Comparison of ENCODE assay signal across 8 cellular contexts in the genomic region with DNA sequence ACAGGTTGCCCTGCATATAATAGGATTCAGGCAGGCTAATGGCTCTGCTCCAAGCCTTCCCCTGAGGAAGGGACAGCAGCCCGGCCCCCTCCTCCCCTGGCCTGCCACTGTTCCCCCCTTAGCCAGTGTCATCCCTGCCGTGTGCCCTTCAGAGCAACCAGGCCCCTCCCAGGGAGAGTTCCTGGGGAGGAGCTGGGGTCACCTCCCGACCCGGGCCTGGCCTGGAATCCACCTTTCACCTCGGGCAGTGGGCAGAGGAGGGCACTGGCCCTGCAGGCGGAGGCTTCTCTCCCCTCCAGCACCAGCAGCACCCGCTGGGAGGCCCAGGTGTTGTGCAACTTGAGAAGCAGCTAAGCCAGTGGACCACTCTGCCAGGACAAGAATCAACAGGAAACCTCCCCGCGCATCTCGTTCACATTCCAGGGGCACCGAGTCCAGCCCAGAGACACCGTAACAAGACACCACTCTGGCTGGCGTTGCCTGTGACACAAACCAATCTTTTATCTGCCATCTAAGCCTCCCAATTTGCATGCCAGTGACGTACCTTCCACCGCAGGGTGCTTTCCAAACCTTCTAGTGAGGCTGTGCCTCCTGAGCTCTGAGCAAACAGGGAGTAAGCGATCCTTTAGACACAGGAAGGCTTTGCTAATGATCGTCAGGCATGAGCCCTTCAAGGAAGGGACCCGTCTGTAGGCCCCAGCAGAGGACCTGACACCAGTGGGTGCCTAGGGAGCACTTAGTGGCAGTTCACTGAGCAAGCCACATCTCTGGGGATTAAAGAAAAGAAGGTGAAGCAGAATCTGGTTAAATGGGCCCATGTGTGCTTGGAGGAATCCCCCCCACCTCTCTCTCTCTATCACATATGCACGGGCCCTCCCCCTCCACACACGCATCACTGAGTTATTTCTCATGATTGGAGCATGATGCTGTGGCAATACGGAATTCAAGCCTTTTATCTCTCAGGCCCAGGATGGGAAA.
A peak's percentile ranks its signal among the peaks of the same experiment; 100 is the strongest.
DNase-seq lines count a peak whose midpoint lies in the region; ATAC-seq and TF ChIP-seq lines count a peak whose summit lies in the region.

No MANE protein-coding gene starts in this region.

- no peaks in the 10 kb centered on the region for H3K9me3 ChIP-seq in CD8-positive, alpha-beta T cell (ENCODE audit: low read length)
- H3K9me3 ChIP-seq in right lobe of liver (no peaks in the 10 kb centered on the region), stomach (peaks cover 0 to 6% (median 5%) of the 10 kb centered on the region in 4 donors)

- no peak overlapping the region for H3K4me3 ChIP-seq in CD8-positive, alpha-beta T cell (ENCODE audit: low read depth, low read length)
- H3K4me3 ChIP-seq in astrocyte of the cerebellum (ENCODE audit: low read depth, low read length) (no peak overlapping the region), right lobe of liver (no peak overlapping the region), stomach (no peak overlapping the region)

- H3K4me1 Mint-ChIP-seq in CD8-positive, alpha-beta T cell (ENCODE audit: low read depth), result no peaks in the 10 kb centered on the region
- peaks cover 29% of the 10 kb centered on the region for H3K4me1 Mint-ChIP-seq in glutamatergic neuron (ENCODE audit: low read depth, unreplicated experiment)

- no peak overlapping the region for H3K27ac ChIP-seq in CD8-positive, alpha-beta T cell (ENCODE audit: low read depth, low read length)
- peak overlapping the region; percentile 75 to 95 (median 90) for H3K27ac ChIP-seq in right lobe of liver
- H3K27ac ChIP-seq in stomach, result peak overlapping the region in 4 of 5 donors; percentile 24 to 67 (median 59)

- intact Hi-C loops in CD8-positive, alpha-beta T cell (cut with DNase I, micrococcal nuclease), result no loop called here
- intact Hi-C loops in right lobe of liver (cut with DNase I) (no loop called here), stomach (cut with DNase I; ENCODE audit: low total_unique reads) (no loop called here)

- no peaks in the 10 kb centered on the region for H3K4me1 ChIP-seq in CD8-positive, alpha-beta T cell (ENCODE audit: insufficient read depth, low read length)
- H3K4me1 ChIP-seq in right lobe of liver, result peaks cover 0 to 46% (median 22%) of the 10 kb centered on the region in 4 donors
- H3K4me1 ChIP-seq in stomach, result peaks cover 7 to 31% (median 14%) of the 10 kb centered on the region in 4 donors

- TF ChIP-seq CTCF in CD8-positive, alpha-beta T cell (IDR thresholded peaks at IDR 0.05), result no peak
- TF ChIP-seq CTCF in astrocyte of the cerebellum (IDR thresholded peaks at IDR 0.05; ENCODE audit: low read depth, low read length, missing control alignments) (no peak), right lobe of liver (IDR thresholded peaks at IDR 0.05) (peak in 1 of 4 donors; percentile 18), stomach (IDR thresholded peaks at IDR 0.05) (no peak), glutamatergic neuron (IDR thresholded peaks at IDR 0.05; ENCODE audit: partially characterized antibody, unreplicated experiment) (no peak)

- in situ Hi-C loops in astrocyte of the cerebellum (cut with HindIII; ENCODE audit: low sequenced_read_pairs), result no loop called here

- no peaks in the 10 kb centered on the region for H3K27me3 ChIP-seq in CD8-positive, alpha-beta T cell (ENCODE audit: insufficient read depth, low read length)
- H3K27me3 ChIP-seq in right lobe of liver (no peaks in the 10 kb centered on the region), stomach (no peaks in the 10 kb centered on the region)

- H3K4me3 Mint-ChIP-seq in CD8-positive, alpha-beta T cell, result no peak overlapping the region
- H3K4me3 Mint-ChIP-seq in glutamatergic neuron (ENCODE audit: unreplicated experiment), result no peak overlapping the region

- TF ChIP-seq POLR2A in right lobe of liver (IDR thresholded peaks at IDR 0.05), result peak; percentile 56
- TF ChIP-seq POLR2A in stomach (IDR thresholded peaks at IDR 0.05), result no peak

- no peak for TF ChIP-seq EP300 in stomach (IDR thresholded peaks at IDR 0.05)

- peaks cover 3% of the 10 kb centered on the region for H3K9me3 Mint-ChIP-seq in CD8-positive, alpha-beta T cell
- H3K9me3 Mint-ChIP-seq in glutamatergic neuron (ENCODE audit: unreplicated experiment), result no peaks in the 10 kb centered on the region

- no peak overlapping the region for H3K27ac Mint-ChIP-seq in CD8-positive, alpha-beta T cell
- H3K27ac Mint-ChIP-seq in glutamatergic neuron (ENCODE audit: unreplicated experiment), result no peak overlapping the region

- POLR2A ChIA-PET in CD8-positive, alpha-beta T cell (lab: Charles Lee), result no interaction called here

- no peaks in the 10 kb centered on the region for H3K36me3 ChIP-seq in CD8-positive, alpha-beta T cell (ENCODE audit: insufficient read depth, low read length)
- H3K36me3 ChIP-seq in right lobe of liver (no peaks in the 10 kb centered on the region), stomach (no peaks in the 10 kb centered on the region)

- H3K36me3 Mint-ChIP-seq in CD8-positive, alpha-beta T cell, result no peaks in the 10 kb centered on the region
- H3K36me3 Mint-ChIP-seq in glutamatergic neuron (ENCODE audit: unreplicated experiment), result peaks cover 5% of the 10 kb centered on the region

- peak; percentile 42 for ATAC-seq in CD8-positive, alpha-beta T cell
- peak; percentile 88 for ATAC-seq in GM19395 (IDR thresholded peaks at IDR 0.05; ENCODE audit: unreplicated experiment)
- ATAC-seq in HG03469 (IDR thresholded peaks at IDR 0.05; ENCODE audit: unreplicated experiment), result peak; percentile 71
- peak; percentile 70 to 83 (median 78) for ATAC-seq in right lobe of liver

- H3K27me3 Mint-ChIP-seq in CD8-positive, alpha-beta T cell (ENCODE audit: low read depth), result no peaks in the 10 kb centered on the region
- peaks cover 3% of the 10 kb centered on the region for H3K27me3 Mint-ChIP-seq in glutamatergic neuron (ENCODE audit: unreplicated experiment)

- peak in 2 of 7 experiments; percentile 13 to 42 for DNase-seq in CD8-positive, alpha-beta T cell
- DNase-seq in OCI-M1 (lab: John Stamatoyannopoulos, UW) (peak; percentile 71), astrocyte of the cerebellum (ENCODE audit: low read depth) (peak; percentile 95), right lobe of liver (peak; percentile 89 to 98 (median 97)), stomach (peak; percentile 34), glutamatergic neuron (no peak)

- CTCF ChIA-PET in CD8-positive, alpha-beta T cell (lab: Charles Lee), result no interaction called here

- 28% methylated on average over 16 of the region's 21 CpGs for WGBS in right lobe of liver (ENCODE audit: insufficient coverage, low coverage, low lambda C conversion rate, missing lambda C conversion rate)
- WGBS in stomach, 5 donors, result 69 to 84% (median 73%) methylated on average over 8 to 21 of the region's 21 CpGs
